In genomic region chr7:87219545-87220025, GRCh38 we compare ENCODE assay signal across 8 cellular contexts. TPM values are rescaled to one million over a fixed set of nuclear protein-coding genes. Genes with fewer than 3 reads are reported as not detected.
DNase-seq lines count a peak whose midpoint lies in the region; ATAC-seq and TF ChIP-seq lines count a peak whose summit lies in the region.

Gene TMEM243, minus strand, starts transcription at chr7:87219732. Its CDS starts 229 bp downstream, at chr7:87219503.

- peak in 1 of 3 donors; percentile 25 for TF ChIP-seq CTCF in ovary (IDR thresholded peaks at IDR 0.05)
- no peak for TF ChIP-seq CTCF in thyroid gland (IDR thresholded peaks at IDR 0.05)

- 0 to 1% (median 1%) methylated on average over 41 of the region's 41 CpGs for WGBS in ovary, 3 donors
- WGBS in thyroid gland, 2 donors = 1 to 2% methylated on average over 18 to 23 of the region's 41 CpGs

- H3K9me3 Mint-ChIP-seq in activated naive CD4-positive, alpha-beta T cell treated with anti-CD3 and anti-CD28 coated beads, Interleukin-2, amount 10 ng/mL, durations not matched to agents 7 days and 5 days = no peaks in the 10 kb centered on the region

- peak within 1 kb of the TSS; percentile 97 for H3K4me3 ChIP-seq in HUES48 (ENCODE audit: low read depth, low read length)
- peak within 1 kb of the TSS; percentile 88 for H3K4me3 ChIP-seq in ovary
- peak within 1 kb of the TSS; percentile 78 to 90 (median 78) for H3K4me3 ChIP-seq in thyroid gland (replicated peaks in 1 of 3)

- H3K27me3 Mint-ChIP-seq in activated naive CD4-positive, alpha-beta T cell treated with anti-CD3 and anti-CD28 coated beads, Interleukin-2, amount 10 ng/mL, durations not matched to agents 7 days and 5 days = peaks cover 8% of the 10 kb centered on the region

- no peak for TF ChIP-seq EP300 in ovary (IDR thresholded peaks at IDR 0.05)

- H3K4me1 ChIP-seq in HUES48 (ENCODE audit: control insufficient read depth, insufficient read depth, low read length) = peaks cover 5% of the 10 kb centered on the region; the same call in 1 of the 2 replicates
- peaks cover 4% of the 10 kb centered on the region for H3K4me1 ChIP-seq in ovary (ENCODE audit: insufficient read depth)
- peaks cover 24 to 30% of the 10 kb centered on the region in 2 donors for H3K4me1 ChIP-seq in thyroid gland

- TF ChIP-seq POLR2A in ovary (IDR thresholded peaks at IDR 0.05) (peak; percentile 49), thyroid gland (IDR thresholded peaks at IDR 0.05) (peak in 1 of 2 donors; percentile 57)

- peak within 1 kb of the TSS; percentile 83 for H3K9ac ChIP-seq in HUES48 (ENCODE audit: low read depth, low read length)

- peaks cover 25% of the 10 kb centered on the region for H3K36me3 Mint-ChIP-seq in activated naive CD4-positive, alpha-beta T cell treated with anti-CD3 and anti-CD28 coated beads, Interleukin-2, amount 10 ng/mL, durations not matched to agents 7 days and 5 days

- intact Hi-C loops in ovary (cut with DNase I) = loop anchor here in 2 of 4 donors (5.0 to 10.0 kb wide), 3 partner anchors 65 to 275 kb away; partner anchors contain the start of gene DMTF1 (in 2 of the 2)
- intact Hi-C loops in thyroid gland (cut with DNase I) = no loop called here

- H3K27me3 ChIP-seq in HUES48 (ENCODE audit: control insufficient read depth, insufficient read depth, low read length) (peaks cover 31% of the 10 kb centered on the region), ovary (no peaks in the 10 kb centered on the region), thyroid gland (no peaks in the 10 kb centered on the region)

- peak within 1 kb of the TSS; percentile 98 for H3K27ac Mint-ChIP-seq in activated naive CD4-positive, alpha-beta T cell treated with anti-CD3 and anti-CD28 coated beads, Interleukin-2, amount 10 ng/mL, durations not matched to agents 7 days and 5 days

- peak within 1 kb of the TSS; percentile 99 for H3K4me3 Mint-ChIP-seq in activated naive CD4-positive, alpha-beta T cell treated with anti-CD3 and anti-CD28 coated beads, Interleukin-2, amount 10 ng/mL, durations not matched to agents 7 days and 5 days

- peaks cover 47% of the 10 kb centered on the region for H3K4me1 Mint-ChIP-seq in activated naive CD4-positive, alpha-beta T cell treated with anti-CD3 and anti-CD28 coated beads, Interleukin-2, amount 10 ng/mL, durations not matched to agents 7 days and 5 days

- H3K36me3 ChIP-seq in HUES48 (ENCODE audit: control insufficient read depth, insufficient read depth, low read length) (peaks cover 17% of the 10 kb centered on the region; the same call in 1 of the 2 replicates), ovary (no peaks in the 10 kb centered on the region), thyroid gland (no peaks in the 10 kb centered on the region)

- H3K9me3 ChIP-seq in HUES48 (ENCODE audit: control insufficient read depth, insufficient read depth, low read length) = no peaks in the 10 kb centered on the region
- H3K9me3 ChIP-seq in ovary = no peaks in the 10 kb centered on the region
- H3K9me3 ChIP-seq in thyroid gland = no peaks in the 10 kb centered on the region

- ATAC-seq in GM21390 (IDR thresholded peaks at IDR 0.05; ENCODE audit: unreplicated experiment) = peak; percentile 43

- H3K27ac ChIP-seq in HUES48 (ENCODE audit: low read depth, low read length) = peak within 1 kb of the TSS; percentile 51
- peak within 1 kb of the TSS; percentile 65 to 92 for H3K27ac ChIP-seq in ovary
- peak within 1 kb of the TSS; percentile 94 to 99 (median 97) for H3K27ac ChIP-seq in thyroid gland

- CTCF ChIA-PET in activated naive CD4-positive, alpha-beta T cell treated with anti-CD3 and anti-CD28 coated beads, Interleukin-2, amount 10 ng/mL, durations not matched to agents 7 days and 5 days (lab: Charles Lee) = interaction anchor here (0.9 to 1.2 kb wide), 5 partner anchors 9 to 67 kb away, joined by 3 to 4 read pairs (median 3); partner anchors contain the start of gene DMTF1

- DNase-seq in DMS53 treated with DMSO at 0.1 percent for 48 hours (lab: John Stamatoyannopoulos, UW; ENCODE audit: unreplicated experiment) = peak; percentile 30
- peak; percentile 45 for DNase-seq in SK-N-DZ (ENCODE audit: low spot score)
- peak; percentile 92 for DNase-seq in activated naive CD4-positive, alpha-beta T cell treated with anti-CD3 and anti-CD28 coated beads, Interleukin-2, amount 10 ng/mL, durations not matched to agents 7 days and 5 days
- DNase-seq in glomerular endothelial cell (ENCODE audit: extremely low read depth, low read depth, low spot score) = no peak
- peak; percentile 77 to 86 (median 79) for DNase-seq in ovary
- DNase-seq in thyroid gland = peak; percentile 62 to 71

RNA-seq across cellular contexts. Expression of gene TMEM243, which starts in this region (rescaled TPM):
- polyA plus RNA-seq in SK-N-DZ (2014; cell fraction: cytosol; rRNA removed) = 45.1 and 51.5 TPM in 2 replicates
- 86.3 and 111 TPM in 2 replicates for polyA plus RNA-seq in SK-N-DZ (2014; cell fraction: nucleus; rRNA removed)
- total RNA-seq in glomerular endothelial cell (29.9 and 31.4 TPM in 2 replicates), ovary (10 to 100 TPM; 23.4 to 57.8 (median 26.7) TPM), thyroid gland (100 to 1,000 TPM; 122 to 142 (median 133) TPM)
- 10 to 100 TPM; 32.7 to 40.2 TPM for polyA plus RNA-seq in ovary
